In the genomic region with DNA sequence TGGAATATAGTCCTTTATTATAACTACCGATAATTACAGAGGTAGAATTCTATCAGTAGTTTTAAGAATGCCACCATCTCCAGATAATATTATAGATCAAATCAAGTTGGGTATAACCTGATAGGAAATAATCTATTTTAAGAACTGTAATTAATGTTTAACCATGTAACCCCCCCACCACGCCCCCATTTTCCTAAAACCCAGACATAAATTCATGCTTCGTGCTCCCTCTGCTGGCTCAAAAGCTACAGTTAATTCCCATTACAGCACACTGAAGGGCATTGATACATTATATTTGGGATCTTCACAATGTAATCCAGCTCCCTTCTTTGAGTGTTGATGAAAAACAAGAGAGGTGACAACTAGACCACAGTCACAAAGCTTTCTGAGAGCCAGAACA, we compare ENCODE assay signal across 2 cellular contexts.
TF ChIP-seq lines count a peak whose summit lies in the region.

No MANE protein-coding gene starts in this region.

TF ChIP-seq in HCT116, 20 proteins besides CTCF, POLR2A, EP300 and RAD21:
- TF ChIP-seq REST (IDR thresholded peaks at IDR 0.05; ENCODE audit: low read depth) (no peak), ZBTB33 (IDR thresholded peaks at IDR 0.05; ENCODE audit: extremely low read depth, insufficient replicate concordance, low read length) (no peak), TCF7L2 (IDR thresholded peaks at IDR 0.05; ENCODE audit: borderline replicate concordance, extremely low read depth, insufficient read depth, insufficient read length) (no peak), YY1 (IDR thresholded peaks at IDR 0.05; ENCODE audit: extremely low read depth, insufficient replicate concordance, low read depth, low read length) (no peak), SP1 (IDR thresholded peaks at IDR 0.05; ENCODE audit: low read depth) (no peak), ZNF274 (IDR thresholded peaks at IDR 0.05; ENCODE audit: low read depth, low read length) (no peak), EZH2phosphoT487 (IDR thresholded peaks at IDR 0.05; ENCODE audit: borderline replicate concordance) (no peak)
- TF ChIP-seq, protein P1, sequence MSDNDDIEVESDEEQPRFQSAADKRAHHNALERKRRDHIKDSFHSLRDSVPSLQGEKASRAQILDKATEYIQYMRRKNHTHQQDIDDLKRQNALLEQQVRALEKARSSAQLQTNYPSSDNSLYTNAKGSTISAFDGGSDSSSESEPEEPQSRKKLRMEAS (IDR thresholded peaks at IDR 0.05), result no peak

TF ChIP-seq in K562, 482 proteins besides CTCF, POLR2A, EP300 and RAD21 (continued from another document):
- TF ChIP-seq ZNF740 (CRISPR knock-in tag; IDR thresholded peaks at IDR 0.05) (no peak), ZNF740 (tag; IDR thresholded peaks at IDR 0.05) (0 out of 4 replicates have a peak, but pooled peaks of 1 of the 2 experiments have one; percentile 42), DEAF1 (CRISPR knock-in tag; IDR thresholded peaks at IDR 0.05) (0 out of 2 replicates have a peak, but pooled peaks have one; percentile 25), VEZF1 (CRISPR knock-in tag; IDR thresholded peaks at IDR 0.05) (peak; percentile 61), EGR1 (conservative IDR thresholded peaks at IDR 0.05) (peak; percentile 16; the same call in 1 of the 2 replicates), CLOCK (CRISPR knock-in tag; IDR thresholded peaks at IDR 0.05; ENCODE audit: borderline replicate concordance) (no peak), MCM7 (IDR thresholded peaks at IDR 0.05) (no peak), KLF13 (tag; IDR thresholded peaks at IDR 0.05; ENCODE audit: borderline replicate concordance, low read depth) (peak; percentile 82), CHD2 (IDR thresholded peaks at IDR 0.05; ENCODE audit: low read depth, low read length) (no peak), ZNF696 (CRISPR knock-in tag; conservative IDR thresholded peaks at IDR 0.05) (no peak)
- TF ChIP-seq, protein P2, sequence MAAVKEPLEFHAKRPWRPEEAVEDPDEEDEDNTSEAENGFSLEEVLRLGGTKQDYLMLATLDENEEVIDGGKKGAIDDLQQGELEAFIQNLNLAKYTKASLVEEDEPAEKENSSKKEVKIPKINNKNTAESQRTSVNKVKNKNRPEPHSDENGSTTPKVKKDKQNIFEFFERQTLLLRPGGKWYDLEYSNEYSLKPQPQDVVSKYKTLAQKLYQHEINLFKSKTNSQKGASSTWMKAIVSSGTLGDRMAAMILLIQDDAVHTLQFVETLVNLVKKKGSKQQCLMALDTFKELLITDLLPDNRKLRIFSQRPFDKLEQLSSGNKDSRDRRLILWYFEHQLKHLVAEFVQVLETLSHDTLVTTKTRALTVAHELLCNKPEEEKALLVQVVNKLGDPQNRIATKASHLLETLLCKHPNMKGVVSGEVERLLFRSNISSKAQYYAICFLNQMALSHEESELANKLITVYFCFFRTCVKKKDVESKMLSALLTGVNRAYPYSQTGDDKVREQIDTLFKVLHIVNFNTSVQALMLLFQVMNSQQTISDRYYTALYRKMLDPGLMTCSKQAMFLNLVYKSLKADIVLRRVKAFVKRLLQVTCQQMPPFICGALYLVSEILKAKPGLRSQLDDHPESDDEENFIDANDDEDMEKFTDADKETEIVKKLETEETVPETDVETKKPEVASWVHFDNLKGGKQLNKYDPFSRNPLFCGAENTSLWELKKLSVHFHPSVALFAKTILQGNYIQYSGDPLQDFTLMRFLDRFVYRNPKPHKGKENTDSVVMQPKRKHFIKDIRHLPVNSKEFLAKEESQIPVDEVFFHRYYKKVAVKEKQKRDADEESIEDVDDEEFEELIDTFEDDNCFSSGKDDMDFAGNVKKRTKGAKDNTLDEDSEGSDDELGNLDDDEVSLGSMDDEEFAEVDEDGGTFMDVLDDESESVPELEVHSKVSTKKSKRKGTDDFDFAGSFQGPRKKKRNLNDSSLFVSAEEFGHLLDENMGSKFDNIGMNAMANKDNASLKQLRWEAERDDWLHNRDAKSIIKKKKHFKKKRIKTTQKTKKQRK (IDR thresholded peaks at IDR 0.05; ENCODE audit: borderline replicate concordance, low read depth, low read length), result no peak
- TF ChIP-seq, protein P3, sequence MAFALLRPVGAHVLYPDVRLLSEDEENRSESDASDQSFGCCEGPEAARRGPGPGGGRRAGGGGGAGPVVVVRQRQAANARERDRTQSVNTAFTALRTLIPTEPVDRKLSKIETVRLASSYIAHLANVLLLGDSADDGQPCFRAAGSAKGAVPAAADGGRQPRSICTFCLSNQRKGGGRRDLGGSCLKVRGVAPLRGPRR (CRISPR knock-in tag; IDR thresholded peaks at IDR 0.05), result no peak
